ENCODE assay signal across 17 cellular contexts in the genomic region with DNA sequence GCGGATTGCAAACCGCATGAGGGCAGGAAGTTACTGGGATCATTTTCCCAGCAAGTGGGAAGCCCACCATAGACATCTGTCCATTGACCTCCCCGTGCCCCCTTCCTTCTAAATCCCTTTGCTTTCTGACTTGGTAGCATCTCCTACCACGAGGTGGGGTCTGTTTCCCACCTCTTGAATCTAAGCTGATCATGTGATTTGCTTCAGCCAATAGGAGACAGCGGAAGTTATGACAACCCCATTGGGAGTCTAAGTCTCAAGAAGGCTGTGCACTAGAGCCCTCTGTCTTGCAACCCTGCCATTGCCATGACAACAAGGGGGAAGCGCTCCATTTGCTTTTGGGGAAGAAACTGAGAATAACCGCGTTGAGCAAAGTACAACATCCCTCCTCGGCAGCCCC.
"Had no signal": no experiment of that assay in that cellular context is flagged by ENCODE, and none has a peak within 500 bp of the region (broad histone marks: within the 10 kb centered on the region; RNA-seq: fewer than 3 reads in every experiment).

No MANE protein-coding gene starts in this region.

- H3K4me3 ChIP-seq: adrenal gland, coronary artery, heart left ventricle, left lung had no signal

- ATAC-seq: activated CD4-positive, alpha-beta T cell treated with anti-CD3 and anti-CD28 coated beads for 36 hours; activated T-helper 17 cell treated with anti-CD3 and anti-CD28 coated beads, Interleukin-2, amount 50 U/mL, for 72 hours; heart left ventricle; left lung; natural killer cell; sciatic nerve had no signal

- H3K9me3 Mint-ChIP-seq: activated naive CD4-positive, alpha-beta T cell treated with anti-CD3 and anti-CD28 coated beads for 36 hours; activated T-helper 17 cell treated with anti-CD3 and anti-CD28 coated beads, Interleukin-2, amount 50 U/mL, for 72 hours; natural killer cell had no signal

- H3K27ac Mint-ChIP-seq: activated CD4-positive, alpha-beta T cell treated with anti-CD3 and anti-CD28 coated beads for 36 hours; activated naive CD4-positive, alpha-beta T cell treated with anti-CD3 and anti-CD28 coated beads for 36 hours; activated T-helper 17 cell treated with anti-CD3 and anti-CD28 coated beads, Interleukin-2, amount 50 U/mL, for 72 hours; natural killer cell; progenitor cell of endocrine pancreas; type B pancreatic cell had no signal

- H3K27ac ChIP-seq: adrenal gland, coronary artery, heart left ventricle, left lung, VCaP had no signal

- H3K4me3 Mint-ChIP-seq: activated CD4-positive, alpha-beta T cell treated with anti-CD3 and anti-CD28 coated beads for 36 hours; activated naive CD4-positive, alpha-beta T cell treated with anti-CD3 and anti-CD28 coated beads for 36 hours; activated T-helper 17 cell treated with anti-CD3 and anti-CD28 coated beads, Interleukin-2, amount 50 U/mL, for 72 hours; natural killer cell; type B pancreatic cell had no signal

- DNase-seq: activated CD4-positive, alpha-beta T cell treated with anti-CD3 and anti-CD28 coated beads for 36 hours; activated naive CD4-positive, alpha-beta T cell treated with anti-CD3 and anti-CD28 coated beads for 36 hours; adrenal gland; effector CD4-positive, alpha-beta T cell; foreskin melanocyte; heart left ventricle; left lung; natural killer cell; nucleus accumbens; stimulated activated naive CD4-positive, alpha-beta T cell treated with Interleukin-2 at 50 U/mL for 16 hours; T1000 had no signal

- H3K4me1 ChIP-seq: adrenal gland, heart left ventricle, left lung had no signal

- H3K36me3 Mint-ChIP-seq: type B pancreatic cell had no signal

- H3K4me1 Mint-ChIP-seq: activated CD4-positive, alpha-beta T cell treated with anti-CD3 and anti-CD28 coated beads for 36 hours; activated T-helper 17 cell treated with anti-CD3 and anti-CD28 coated beads, Interleukin-2, amount 50 U/mL, for 72 hours had no signal

- H3K27me3 ChIP-seq: adrenal gland, heart left ventricle, left lung had no signal

- H3K36me3 ChIP-seq: adrenal gland, heart left ventricle, left lung had no signal

- H3K27me3 Mint-ChIP-seq: activated CD4-positive, alpha-beta T cell treated with anti-CD3 and anti-CD28 coated beads for 36 hours; activated T-helper 17 cell treated with anti-CD3 and anti-CD28 coated beads, Interleukin-2, amount 50 U/mL, for 72 hours; progenitor cell of endocrine pancreas had no signal
